ENCODE assay signal across 22 cellular contexts in genomic region chr14:79570648-79571047, GRCh38.
DNase-seq lines count a peak whose midpoint lies in the region; ATAC-seq and TF ChIP-seq lines count a peak whose summit lies in the region.
"Had no signal": no experiment of that assay in that cellular context is flagged by ENCODE, and none has a peak within 500 bp of the region (broad histone marks: within the 10 kb centered on the region; RNA-seq: fewer than 3 reads in every experiment).

No MANE protein-coding gene starts in this region.

- no peak overlapping the region for H2AFZ ChIP-seq in neural progenitor cell (replicated peaks)

- ATAC-seq in heart left ventricle, result no peak
- ATAC-seq in GM19351 (IDR thresholded peaks at IDR 0.05; ENCODE audit: unreplicated experiment), result no peak
- ATAC-seq: GM12878 had no signal

- no peak overlapping the region for H3K27ac Mint-ChIP-seq in neural progenitor cell
- H3K27ac Mint-ChIP-seq: CD14-positive monocyte; CD4-positive, alpha-beta T cell; CD8-positive, alpha-beta memory T cell had no signal

- no peaks in the 10 kb centered on the region for H3K36me3 Mint-ChIP-seq in neural progenitor cell
- H3K36me3 Mint-ChIP-seq: CD14-positive monocyte; CD8-positive, alpha-beta memory T cell had no signal

- H3K9me3 ChIP-seq in cardiac muscle cell (ENCODE audit: low read depth), result no peaks in the 10 kb centered on the region
- no peaks in the 10 kb centered on the region for H3K9me3 ChIP-seq in heart left ventricle
- H3K9me3 ChIP-seq in neural progenitor cell (ENCODE audit: low read depth), result no peaks in the 10 kb centered on the region
- no peaks in the 10 kb centered on the region for H3K9me3 ChIP-seq in spleen
- H3K9me3 ChIP-seq: BE2C; BLaER1 treated with 17β-estradiol and CSF1 and Interleukin-3, amounts not matched to agents 10 nM and 100 nM had no signal

- H3K9ac ChIP-seq in neural progenitor cell, result no peak overlapping the region
- H3K9ac ChIP-seq: BLaER1 treated with 17β-estradiol and CSF1 and Interleukin-3, amounts not matched to agents 10 nM and 100 nM had no signal

- H3F3A ChIP-seq in neural progenitor cell (ENCODE audit: low read depth), result peaks cover 22% of the 10 kb centered on the region

- TF ChIP-seq CTCF in cardiac muscle cell (IDR thresholded peaks at IDR 0.05; ENCODE audit: low read depth, low read length), result no peak
- TF ChIP-seq CTCF in heart left ventricle (IDR thresholded peaks at IDR 0.05), result no peak
- no peak for TF ChIP-seq CTCF in neural progenitor cell (IDR thresholded peaks at IDR 0.05)
- no peak for TF ChIP-seq CTCF in spleen (IDR thresholded peaks at IDR 0.05 in 8 of 11, conservative IDR thresholded peaks at IDR 0.05 in 3 of 11)

- no peak overlapping the region for H3K4me3 ChIP-seq in cardiac muscle cell
- no peak overlapping the region for H3K4me3 ChIP-seq in heart left ventricle
- H3K4me3 ChIP-seq in neural progenitor cell, result no peak overlapping the region
- no peak overlapping the region for H3K4me3 ChIP-seq in spleen
- H3K4me3 ChIP-seq: BLaER1 treated with 17β-estradiol and CSF1 and Interleukin-3, amounts not matched to agents 10 nM and 100 nM; GM12878 had no signal

- no peak for TF ChIP-seq POLR2A in heart left ventricle (IDR thresholded peaks at IDR 0.05)
- TF ChIP-seq POLR2A in spleen (IDR thresholded peaks at IDR 0.05), result no peak

- no peak overlapping the region for H3K4me3 Mint-ChIP-seq in neural progenitor cell
- H3K4me3 Mint-ChIP-seq: CD14-positive monocyte; CD4-positive, alpha-beta T cell; CD8-positive, alpha-beta memory T cell had no signal

- H3K4me1 Mint-ChIP-seq in neural progenitor cell, result peaks cover 38% of the 10 kb centered on the region
- H3K4me1 Mint-ChIP-seq: CD14-positive monocyte; CD8-positive, alpha-beta memory T cell had no signal

- no peaks in the 10 kb centered on the region for H3K9me3 Mint-ChIP-seq in neural progenitor cell
- H3K9me3 Mint-ChIP-seq: CD4-positive, alpha-beta T cell had no signal

- no peaks in the 10 kb centered on the region for H3K79me2 ChIP-seq in neural progenitor cell (ENCODE audit: low read depth)

- DNase-seq in DMS 273 (lab: John Stamatoyannopoulos, UW; ENCODE audit: unreplicated experiment) (peak; percentile 12), DMS 273 treated with DMSO at 0.1 percent for 48 hours (lab: John Stamatoyannopoulos, UW) (no peak), cardiac muscle cell (ENCODE audit: low read depth in 1 of 2, low spot score in 1 of 2) (no peak), heart left ventricle (no peak), NCI-H2171 treated with DMSO at 0.1 percent for 48 hours (lab: John Stamatoyannopoulos, UW) (peak; percentile 62), neural progenitor cell (ENCODE audit: low spot score) (peak; percentile 31), spleen (no peak)
- DNase-seq: ACHN; AML-193; BE2C; CD4-positive, alpha-beta T cell; CD8-positive, alpha-beta memory T cell; DMS153; DND-41; GDM1; GOT3; HCEC 1CT had no signal

- H3K27me3 ChIP-seq in cardiac muscle cell (no peaks in the 10 kb centered on the region), heart left ventricle (no peaks in the 10 kb centered on the region), neural progenitor cell (no peaks in the 10 kb centered on the region), spleen (replicated peaks in 1 of 7) (no peaks in the 10 kb centered on the region)
- H3K27me3 ChIP-seq: BE2C; BLaER1 treated with 17β-estradiol and CSF1 and Interleukin-3, amounts not matched to agents 10 nM and 100 nM had no signal

- peaks cover 28% of the 10 kb centered on the region for H3K4me1 ChIP-seq in cardiac muscle cell (ENCODE audit: low read depth)
- H3K4me1 ChIP-seq in heart left ventricle, result no peaks in the 10 kb centered on the region
- H3K4me1 ChIP-seq in neural progenitor cell, result peaks cover 71% of the 10 kb centered on the region
- H3K4me1 ChIP-seq in spleen, result no peaks in the 10 kb centered on the region
- H3K4me1 ChIP-seq: BE2C; BLaER1 treated with 17β-estradiol and CSF1 and Interleukin-3, amounts not matched to agents 10 nM and 100 nM had no signal

- H3K4me2 ChIP-seq in neural progenitor cell, result peak overlapping the region; percentile 48
- H3K4me2 ChIP-seq: BLaER1 treated with 17β-estradiol and CSF1 and Interleukin-3, amounts not matched to agents 10 nM and 100 nM had no signal

- H3K36me3 ChIP-seq in cardiac muscle cell, result no peaks in the 10 kb centered on the region
- H3K36me3 ChIP-seq in heart left ventricle, result no peaks in the 10 kb centered on the region
- peaks cover 6% of the 10 kb centered on the region for H3K36me3 ChIP-seq in neural progenitor cell
- no peaks in the 10 kb centered on the region for H3K36me3 ChIP-seq in spleen
- H3K36me3 ChIP-seq: BE2C; BLaER1 treated with 17β-estradiol and CSF1 and Interleukin-3, amounts not matched to agents 10 nM and 100 nM had no signal

- no peaks in the 10 kb centered on the region for H3K27me3 Mint-ChIP-seq in neural progenitor cell (ENCODE audit: insufficient read depth, low read depth)
- H3K27me3 Mint-ChIP-seq: CD4-positive, alpha-beta T cell; CD8-positive, alpha-beta memory T cell had no signal

- intact Hi-C loops in heart left ventricle (cut with DNase I) (no loop called here), spleen (cut with DNase I; ENCODE audit: low total_unique reads) (no loop called here)

- H3K27ac ChIP-seq in cardiac muscle cell (peak overlapping the region; percentile 48), heart left ventricle (no peak overlapping the region), neural progenitor cell (no peak overlapping the region), spleen (no peak overlapping the region)
- H3K27ac ChIP-seq: 22Rv1; BLaER1 treated with 17β-estradiol and CSF1 and Interleukin-3, amounts not matched to agents 10 nM and 100 nM had no signal

- 81 to 94% (median 85%) methylated on average over 1 of the region's 1 CpG for WGBS in heart left ventricle, 4 donors
- WGBS in spleen, 5 donors, result 64 to 74% (median 72%) methylated on average over 1 of the region's 1 CpG

- no peaks in the 10 kb centered on the region for H4K20me1 ChIP-seq in neural progenitor cell (ENCODE audit: low read depth)
- H4K20me1 ChIP-seq: BLaER1 treated with 17β-estradiol and CSF1 and Interleukin-3, amounts not matched to agents 10 nM and 100 nM had no signal

Comparison
In these comparisons a context has a peak if more than half of its experiments do, and no peak if none do; other contexts are left out.
1. DNase-seq: peak in DMS 273 (single experiment), NCI-H2171 treated with DMSO at 0.1 percent for 48 hours (single experiment) and neural progenitor cell (single experiment); none in DMS 273 treated with DMSO at 0.1 percent for 48 hours (single experiment), cardiac muscle cell (0 of 2), heart left ventricle (0 of 5) and spleen (single experiment).